In genomic region chr6:54419885-54420284, GRCh38 we compare ENCODE assay signal across 14 cellular contexts.
A peak's percentile ranks its signal among the peaks of the same experiment; 100 is the strongest.
DNase-seq lines count a peak whose midpoint lies in the region; ATAC-seq and TF ChIP-seq lines count a peak whose summit lies in the region.
"Had no signal": no experiment of that assay in that cellular context is flagged by ENCODE, and none has a peak within 500 bp of the region (broad histone marks: within the 10 kb centered on the region; RNA-seq: fewer than 3 reads in every experiment).

No MANE protein-coding gene starts in this region.

- H3K36me3 Mint-ChIP-seq in chondrocyte (ENCODE audit: low read depth): peaks cover 3% of the 10 kb centered on the region
- H3K36me3 Mint-ChIP-seq: activated naive CD8-positive, alpha-beta T cell treated with anti-CD3 and anti-CD28 coated beads for 36 hours had no signal

- peaks cover 9% of the 10 kb centered on the region for H3K9me3 Mint-ChIP-seq in chondrocyte (ENCODE audit: low read depth)

- TF ChIP-seq CTCF in AG10803 (conservative IDR thresholded peaks at IDR 0.05; ENCODE audit: low read length): no peak
- TF ChIP-seq CTCF in chondrocyte (IDR thresholded peaks at IDR 0.05): no peak

- H3K4me3 Mint-ChIP-seq in chondrocyte (ENCODE audit: unreplicated experiment): no peak overlapping the region
- H3K4me3 Mint-ChIP-seq: activated CD8-positive, alpha-beta T cell treated with anti-CD3 and anti-CD28 coated beads for 36 hours; activated naive CD8-positive, alpha-beta T cell treated with anti-CD3 and anti-CD28 coated beads for 36 hours had no signal

- H3K4me3 ChIP-seq in AG10803 (ENCODE audit: low read length) (no peak overlapping the region), MG63 (no peak overlapping the region)
- H3K4me3 ChIP-seq: upper lobe of left lung had no signal

- H3K4me1 Mint-ChIP-seq in chondrocyte (ENCODE audit: low read depth): peaks cover 7% of the 10 kb centered on the region
- H3K4me1 Mint-ChIP-seq: activated naive CD8-positive, alpha-beta T cell treated with anti-CD3 and anti-CD28 coated beads for 36 hours had no signal

- no peaks in the 10 kb centered on the region for H3K27me3 Mint-ChIP-seq in chondrocyte (ENCODE audit: low read depth)
- H3K27me3 Mint-ChIP-seq: activated CD8-positive, alpha-beta T cell treated with anti-CD3 and anti-CD28 coated beads for 36 hours; activated naive CD8-positive, alpha-beta T cell treated with anti-CD3 and anti-CD28 coated beads for 36 hours had no signal

- H3K27ac Mint-ChIP-seq in chondrocyte (ENCODE audit: unreplicated experiment): peak overlapping the region; percentile 36
- H3K27ac Mint-ChIP-seq: activated CD8-positive, alpha-beta T cell treated with anti-CD3 and anti-CD28 coated beads for 36 hours; activated naive CD8-positive, alpha-beta T cell treated with anti-CD3 and anti-CD28 coated beads for 36 hours had no signal

- H3K9me3 ChIP-seq in MG63: peaks cover 5% of the 10 kb centered on the region; the same call in 1 of the 2 replicates
- H3K9me3 ChIP-seq: upper lobe of left lung had no signal

- no peaks in the 10 kb centered on the region for H3K27me3 ChIP-seq in MG63
- H3K27me3 ChIP-seq: upper lobe of left lung had no signal

- no peak for ATAC-seq in GM21619 (IDR thresholded peaks at IDR 0.05; ENCODE audit: unreplicated experiment)
- ATAC-seq: activated CD8-positive, alpha-beta T cell treated with anti-CD3 and anti-CD28 coated beads for 36 hours had no signal

- no peaks in the 10 kb centered on the region for H3K36me3 ChIP-seq in MG63
- H3K36me3 ChIP-seq: upper lobe of left lung had no signal

- DNase-seq in AG10803 (ENCODE audit: low read depth) (peak; percentile 88), MG63 (peak; percentile 2), chondrocyte (ENCODE audit: low spot score) (no peak), myocyte (ENCODE audit: low read depth) (peak; percentile 59), NCI-H146 (lab: John Stamatoyannopoulos, UW) (no peak), DMS 273 treated with DMSO at 0.1 percent for 48 hours (lab: John Stamatoyannopoulos, UW) (no peak), COLO668 (lab: John Stamatoyannopoulos, UW; ENCODE audit: unreplicated experiment) (no peak)
- DNase-seq: activated CD8-positive, alpha-beta T cell treated with anti-CD3 and anti-CD28 coated beads for 36 hours; activated naive CD8-positive, alpha-beta T cell treated with anti-CD3 and anti-CD28 coated beads for 36 hours; COR-L47; erythroblast; NCI-H446 treated with DMSO at 0.1 percent for 48 hours; upper lobe of left lung had no signal

Comparison
In these comparisons a context has a peak if more than half of its experiments do, and no peak if none do; other contexts are left out.
1. DNase-seq: peak in AG10803 (single experiment), MG63 (single experiment) and myocyte (single experiment); none in chondrocyte (single experiment), NCI-H146 (single experiment), DMS 273 treated with DMSO at 0.1 percent for 48 hours (single experiment) and COLO668 (single experiment).